Comparison of ENCODE assay signal across 9 cellular contexts in genomic region chr12:54935235-54935951, GRCh38. TPM values are rescaled to one million over a fixed set of nuclear protein-coding genes. Genes with fewer than 3 reads are reported as not detected.
DNase-seq lines count a peak whose midpoint lies in the region; ATAC-seq, FAIRE-seq and TF ChIP-seq lines count a peak whose summit lies in the region.
"Had no signal": no experiment of that assay in that cellular context is flagged by ENCODE, and none has a peak within 500 bp of the region (broad histone marks: within the 10 kb centered on the region; RNA-seq: fewer than 3 reads in every experiment).

No MANE protein-coding gene starts in this region.

- no peaks in the 10 kb centered on the region for H3K36me3 ChIP-seq in A673 (ENCODE audit: insufficient read depth, low read length, poor library complexity, severe bottlenecking)
- H3K36me3 ChIP-seq in GM12878 (ENCODE audit: control insufficient read depth in 2 of 2, insufficient read depth in 2 of 2, low read length in 1 of 2) = no peaks in the 10 kb centered on the region

- H4K20me1 ChIP-seq in GM12878 (ENCODE audit: control insufficient read depth, insufficient read depth) = no peaks in the 10 kb centered on the region

- H3K9me3 ChIP-seq in A673 (ENCODE audit: low read depth, low read length, poor library complexity, severe bottlenecking) (no peaks in the 10 kb centered on the region), GM12878 (replicated peaks; ENCODE audit: control insufficient read depth, insufficient read depth, low read length) (no peaks in the 10 kb centered on the region; the same call in 1 of the 3 replicates)

- no peaks in the 10 kb centered on the region for H3K79me2 ChIP-seq in GM12878 (ENCODE audit: control insufficient read depth, insufficient read depth, low read length)

- H3K27me3 ChIP-seq in A673 (replicated peaks; ENCODE audit: insufficient read depth, low read depth, low read length, poor library complexity) (no peaks in the 10 kb centered on the region), GM12878 (replicated peaks in 1 of 2; ENCODE audit: control insufficient read depth in 2 of 2, insufficient read depth in 2 of 2, low read length in 1 of 2) (no peaks in the 10 kb centered on the region)

- H3K4me3 ChIP-seq in A673 (ENCODE audit: low read depth, low read length, poor library complexity, severe bottlenecking) = no peak overlapping the region
- no peak overlapping the region for H3K4me3 ChIP-seq in GM12878

- ATAC-seq in GM18873 (IDR thresholded peaks at IDR 0.05; ENCODE audit: low FRiP score, unreplicated experiment) = peak; percentile 97
- peak; percentile 85 for ATAC-seq in HG03097 (IDR thresholded peaks at IDR 0.05; ENCODE audit: low FRiP score, unreplicated experiment)
- ATAC-seq in GM12878 = peak; percentile 98

- FAIRE-seq in GM12878 (lab: Jason Lieb, UNC) = peak; percentile 65

- peak; percentile 63 for TF ChIP-seq RAD21 in GM12878 (IDR thresholded peaks at IDR 0.05; ENCODE audit: insufficient read depth, low read depth, low read length)

- WGBS in GM12878 (ENCODE audit: insufficient coverage, insufficient replicate concordance, low lambda C conversion rate, missing lambda C conversion rate) = 3% methylated on average over 5 of the region's 5 CpGs

- no peak for TF ChIP-seq POLR2A in GM12878 (IDR thresholded peaks at IDR 0.05; ENCODE audit: low read depth, low read length)

- H2AFZ ChIP-seq in GM12878 (ENCODE audit: control insufficient read depth, low read depth, low read length) = peak overlapping the region; percentile 71

- POLR2A ChIA-PET in A673 (lab: Charles Lee; ENCODE audit: low non-redundant PET) = no interaction called here
- POLR2A ChIA-PET in RWPE1 (lab: Yijun Ruan, JAX; ENCODE audit: low non-redundant PET) = no interaction called here
- POLR2A ChIA-PET in GM12878 (lab: Charles Lee) = interaction anchor here (1.1 kb wide), 1 partner anchor 50 kb away, joined by 3 read pairs; no protein-coding TSS in a partner anchor

- in situ Hi-C loops in GM12878 (cut with MboI) = loop anchor here (5.0 kb wide), 1 partner anchor 83 kb away; the partner anchor contains the start of gene MUCL1

- H3K27ac ChIP-seq in A673 (ENCODE audit: low read depth, low read length, poor library complexity, severe bottlenecking) (no peak overlapping the region), RWPE1 (peak overlapping the region; percentile 94), GM12878 (ENCODE audit: control insufficient read depth, insufficient read depth) (peak overlapping the region; percentile 60)

- RAD21 ChIA-PET in GM12878 (lab: Charles Lee; ENCODE audit: unreplicated experiment) = interaction anchor here (0.6 to 2.5 kb wide), 5 partner anchors 22 to 176 kb away, joined by 3 to 8 read pairs (median 4); partner anchors contain the start of gene TESPA1

- no peak overlapping the region for H3K9ac ChIP-seq in GM12878 (ENCODE audit: control insufficient read depth, insufficient read depth, low read length)

- CTCF ChIA-PET in A673 (lab: Charles Lee) (no interaction called here), RWPE1 (lab: Yijun Ruan, JAX) (interaction anchor here (0.7 to 1.1 kb wide), 2 partner anchors 23 to 81 kb away, joined by 3 read pairs; partner anchors contain the start of gene MUCL1), GM12878 (lab: Yijun Ruan, JAX) (interaction anchor here (0.7 to 3.1 kb wide), 16 partner anchors 10 to 337 kb away, joined by 3 to 19 read pairs (median 3); no protein-coding TSS in a partner anchor)

- 0 out of 2 replicates have a peak overlapping the region, but pooled peaks have one; percentile 28 for H3K4me2 ChIP-seq in GM12878 (ENCODE audit: control insufficient read depth, insufficient read depth)

- TF ChIP-seq CTCF in A673 (conservative IDR thresholded peaks at IDR 0.05; ENCODE audit: low read depth, low read length) (no peak), RWPE1 (conservative IDR thresholded peaks at IDR 0.05; ENCODE audit: low read depth) (peak; percentile 43), GM12878 (IDR thresholded peaks at IDR 0.05 in 2 of 3, conservative IDR thresholded peaks at IDR 0.05 in 1 of 3; ENCODE audit: control insufficient read depth in 2 of 3, extremely low read depth in 1 of 3, insufficient read depth in 1 of 3, low read depth in 3 of 3, low read length in 3 of 3) (peak in 2 of 3 experiments; percentile 1 to 39; a peak in 2 of 6 replicates)

- SMC1A ChIA-PET in GM12878 (lab: Charles Lee; ENCODE audit: uncharacterized antibody, unreplicated experiment) = interaction anchor here (1.1 to 2.9 kb wide), 12 partner anchors 10 to 186 kb away, joined by 3 to 9 read pairs (median 4); no protein-coding TSS in a partner anchor

- BruUV-seq in A673 (replicated peaks; lab: Mats Ljungman, UMichigan) = no TSS peak
- BruUV-seq in GM12878 (replicated peaks; lab: Mats Ljungman, UMichigan) = no TSS peak

- intact Hi-C loops in A673 (cut with micrococcal nuclease; ENCODE audit: unreplicated experiment) (no loop called here), GM12878 (cut with micrococcal nuclease; ENCODE audit: unreplicated experiment) (loop anchor here (5.0 kb wide), 1 partner anchor 78 kb away; no protein-coding TSS in a partner anchor)

- no peaks in the 10 kb centered on the region for H3K4me1 ChIP-seq in A673 (ENCODE audit: insufficient read depth, low read length, poor library complexity, severe bottlenecking)
- peaks cover 5% of the 10 kb centered on the region for H3K4me1 ChIP-seq in GM12878 (ENCODE audit: control insufficient read depth, insufficient read depth, low read length)

- no peak for TF ChIP-seq EP300 in GM12878 (IDR thresholded peaks at IDR 0.05; ENCODE audit: borderline replicate concordance in 1 of 2, control insufficient read depth in 1 of 2, low read depth in 2 of 2, low read length in 2 of 2)

- DNase-seq in A673 (ENCODE audit: low spot score) (peak; percentile 19), RWPE1 (ENCODE audit: low spot score) (peak; percentile 96), GM12878 (ENCODE audit: low read depth, low spot score) (peak; percentile 60), myocyte (ENCODE audit: low read depth) (peak; percentile 39), NCI-H2107 (lab: John Stamatoyannopoulos, UW) (no peak), NCI-H187 (lab: John Stamatoyannopoulos, UW) (no peak)
- DNase-seq: left cardiac atrium had no signal

TF ChIP-seq in GM12878, 131 proteins besides CTCF, POLR2A, EP300 and RAD21 (continues in another document):
- TF ChIP-seq JUNB (IDR thresholded peaks at IDR 0.05) (peak; percentile 77), CBX5 (IDR thresholded peaks at IDR 0.05; ENCODE audit: low read depth) (peak; percentile 99), CREB1 (IDR thresholded peaks at IDR 0.05; ENCODE audit: low read depth) (peak; percentile 59), E2F8 (IDR thresholded peaks at IDR 0.05; ENCODE audit: low read depth, partially characterized antibody) (no peak), EZH2 (IDR thresholded peaks at IDR 0.05; ENCODE audit: borderline replicate concordance, control insufficient read depth, low read depth, low read length) (no peak), NBN (IDR thresholded peaks at IDR 0.05) (no peak), NFXL1 (IDR thresholded peaks at IDR 0.05; ENCODE audit: borderline replicate concordance) (no peak), IRF4 (IDR thresholded peaks at IDR 0.05; ENCODE audit: low read depth, low read length) (0 out of 2 replicates have a peak, but pooled peaks have one; percentile 20), TCF3 (IDR thresholded peaks at IDR 0.05; ENCODE audit: borderline replicate concordance, insufficient read depth, low read depth, low read length) (no peak), RFX5 (IDR thresholded peaks at IDR 0.05; ENCODE audit: low read depth, low read length) (no peak), SMC3 (IDR thresholded peaks at IDR 0.05; ENCODE audit: borderline replicate concordance, low read length) (no peak; the same call in 1 of the 2 replicates), SMAD1 (IDR thresholded peaks at IDR 0.05; ENCODE audit: low read depth, partially characterized antibody) (no peak)

RNA-seq across cellular contexts. Expression of gene TESPA1, which starts 49.2 kb away (rescaled TPM):
- total RNA-seq in A673 (2021) (not detected in 2 replicates), GM12878 (2014; rRNA removed) (23.4 and 23.7 TPM in 2 replicates), GM12878 (2014; rRNA removed; fragmentation: Illumina TruSeq; extraction: Trizol) (32.6 and 35.3 TPM in 2 replicates), GM12878 (2021) (34.4 and 37.5 TPM in 2 replicates), myocyte (not detected in 2 replicates)
- 114 and 127 TPM in 2 replicates for total RNA-seq in GM12878 (2013; cell fraction: nucleolus; rRNA removed)
- 29.9 TPM for polyA plus RNA-seq in GM12878 (2011; ENCODE audit: low read depth)
- polyA plus RNA-seq in GM12878 (2011; rRNA removed) (19.6 and 37.5 TPM in 2 replicates), GM12878 (2014; fragmentation: Illumina TruSeq; extraction: Trizol) (56.2 and 61.2 TPM in 2 replicates), GM12878 (2014; fragmentation: Nextera tagmentation; extraction: Ambion mirVana) (10 to 100 TPM; 13.8 to 16.1 TPM), GM12878 (2014; rRNA removed) (23.6 and 26.1 TPM in 2 replicates), GM12878 (2016; fragmentation: Nextera tagmentation; extraction: Ambion mirVana) (10 to 100 TPM; 19.8 to 24.2 TPM)
- 34.9 and 47.4 TPM in 2 replicates for polyA plus RNA-seq in GM12878 (2011; cell fraction: cytosol; rRNA removed)
- polyA plus RNA-seq in GM12878 (2011; cell fraction: nucleus; rRNA removed) = 72.2 and 91.4 TPM in 2 replicates
- polyA plus RNA-seq in GM12878 (2012) = 27.3 and 34.0 TPM in 2 replicates
- 38.0 and 46.9 TPM in 2 replicates for polyA minus RNA-seq in GM12878 (2011; rRNA and poly(A)+ RNA removed)
- polyA minus RNA-seq in GM12878 (2011; cell fraction: cytosol; rRNA and poly(A)+ RNA removed) = 28.4 and 28.9 TPM in 2 replicates
- 38.7 and 50.2 TPM in 2 replicates for polyA minus RNA-seq in GM12878 (2011; cell fraction: nucleus; rRNA and poly(A)+ RNA removed)
- polyA plus RNA-seq in myocyte (2012) = not detected

Comparison
In these comparisons a context has a peak if more than half of its experiments do, and no peak if none do; other contexts are left out.
1. DNase-seq: peak in A673 (single experiment), RWPE1 (single experiment), GM12878 (single experiment) and myocyte (single experiment); none in NCI-H2107 (single experiment) and NCI-H187 (0 of 2).
2. RNA of gene TESPA1, which starts 49.2 kb away (total RNA-seq): 23.4 to 127 TPM in GM12878; not detected in A673 and not detected in myocyte; every median in the first group is over 10 times any median in the second.
3. Peak in every context shown above with its lines, with median percentiles within 50 percentile points of each other: ATAC-seq.